ENCODE assay signal across 16 cellular contexts in genomic region chr2:50769416-50769815, GRCh38.
DNase-seq lines count a peak whose midpoint lies in the region; ATAC-seq lines count a peak whose summit lies in the region.
"Had no signal": no experiment of that assay in that cellular context is flagged by ENCODE, and none has a peak within 500 bp of the region (broad histone marks: within the 10 kb centered on the region; RNA-seq: fewer than 3 reads in every experiment).

No MANE protein-coding gene starts in this region.

- DNase-seq in NCI-H748 (lab: John Stamatoyannopoulos, UW; ENCODE audit: unreplicated experiment) (peak; percentile 72), NCI-H748 treated with DMSO at 0.1 percent for 48 hours (lab: John Stamatoyannopoulos, UW) (no peak), NCI-H2081 treated with DMSO at 0.1 percent for 48 hours (lab: John Stamatoyannopoulos, UW) (peak; percentile 39), cerebellar cortex (ENCODE audit: low spot score) (peak; percentile 77), superior temporal gyrus (ENCODE audit: extremely low spot score) (peak; percentile 46), cerebellum (ENCODE audit: low spot score) (no peak)
- DNase-seq: ACHN; activated T-cell treated with anti-CD3 and anti-CD28 coated beads, Interleukin-2, amount 50 U/mL, for 24 hours; CD4-positive, alpha-beta memory T cell; esophagus squamous epithelium; NCI-H510A; Peyer's patch; sigmoid colon had no signal

- ATAC-seq in GM19463 (IDR thresholded peaks at IDR 0.05; ENCODE audit: unreplicated experiment) (no peak), HG02642 (IDR thresholded peaks at IDR 0.05; ENCODE audit: poor library complexity, unreplicated experiment) (no peak)
- ATAC-seq: SK-N-SH treated with all-trans-retinoic acid at 6 μM for 48 hours had no signal

Comparison
In these comparisons a context has a peak if more than half of its experiments do, and no peak if none do; other contexts are left out.
1. DNase-seq: peak in NCI-H748 (single experiment), NCI-H2081 treated with DMSO at 0.1 percent for 48 hours (single experiment), cerebellar cortex (single experiment) and superior temporal gyrus (single experiment); none in NCI-H748 treated with DMSO at 0.1 percent for 48 hours (single experiment) and cerebellum (single experiment).